In genomic region chr1:154465621-154466020, GRCh38 we compare ENCODE assay signal across 22 cellular contexts. TPM values are rescaled to one million over a fixed set of nuclear protein-coding genes. Genes with fewer than 3 reads are reported as not detected.
DNase-seq lines count a peak whose midpoint lies in the region; ATAC-seq and TF ChIP-seq lines count a peak whose summit lies in the region.
"Had no signal": no experiment of that assay in that cellular context is flagged by ENCODE, and none has a peak within 500 bp of the region (broad histone marks: within the 10 kb centered on the region; RNA-seq: fewer than 3 reads in every experiment).

No MANE protein-coding gene starts in this region.

- no peaks in the 10 kb centered on the region for H3K9me3 Mint-ChIP-seq in activated CD4-positive, alpha-beta T cell treated with anti-CD3 and anti-CD28 coated beads for 36 hours (ENCODE audit: low read depth)
- H3K9me3 Mint-ChIP-seq in activated CD4-positive, alpha-beta T cell treated with anti-CD3 and anti-CD28 coated beads, Interleukin-2, amount 10 ng/mL, durations not matched to agents 7 days and 5 days = no peaks in the 10 kb centered on the region

- no peak overlapping the region for H3K9ac ChIP-seq in SK-N-MC (ENCODE audit: insufficient read length)

- no peak for TF ChIP-seq EP300 in suprapubic skin (IDR thresholded peaks at IDR 0.05)

- intact Hi-C loops in activated CD4-positive, alpha-beta T cell treated with anti-CD3 and anti-CD28 coated beads for 36 hours (cut with DNase I, micrococcal nuclease) = no loop called here
- intact Hi-C loops in left lung (cut with DNase I) = no loop called here

- DNase-seq in activated CD4-positive, alpha-beta T cell treated with anti-CD3 and anti-CD28 coated beads for 36 hours = no peak
- DNase-seq in activated CD4-positive, alpha-beta T cell treated with anti-CD3 and anti-CD28 coated beads, Interleukin-2, amount 10 ng/mL, durations not matched to agents 7 days and 5 days = no peak
- DNase-seq in SK-N-MC (ENCODE audit: low read depth, low spot score) (no peak), left lung (peak in 1 of 2 donors; percentile 27), suprapubic skin (ENCODE audit: low spot score in 2 of 2) (no peak), NCI-H2081 (lab: John Stamatoyannopoulos, UW) (no peak), UCSD-AML1 (lab: John Stamatoyannopoulos, UW; ENCODE audit: unreplicated experiment) (no peak)
- DNase-seq: 8988T; activated CD4-positive, CD25-positive, alpha-beta regulatory T cell; colonic mucosa; DND-41; foreskin melanocyte; NCI-H187; NCI-H446 treated with DMSO at 0.1 percent for 48 hours; Right ventricle myocardium superior; testis had no signal

- H3K27ac ChIP-seq in SK-N-MC (peak overlapping the region; percentile 97), left lung (peak overlapping the region; percentile 7 to 11), suprapubic skin (peak overlapping the region; percentile 29)
- H3K27ac ChIP-seq: ascending aorta had no signal

- peaks cover 11% of the 10 kb centered on the region for H3K36me3 Mint-ChIP-seq in activated CD4-positive, alpha-beta T cell treated with anti-CD3 and anti-CD28 coated beads for 36 hours (ENCODE audit: low read depth)
- H3K36me3 Mint-ChIP-seq in activated CD4-positive, alpha-beta T cell treated with anti-CD3 and anti-CD28 coated beads, Interleukin-2, amount 10 ng/mL, durations not matched to agents 7 days and 5 days (ENCODE audit: low read depth) = peaks cover 2% of the 10 kb centered on the region

- POLR2A ChIA-PET in activated CD4-positive, alpha-beta T cell treated with anti-CD3 and anti-CD28 coated beads for 36 hours (lab: Charles Lee) = interaction anchor here (0.8 kb wide), 1 partner anchor 26 kb away, joined by 7 read pairs; no protein-coding TSS in a partner anchor
- POLR2A ChIA-PET in activated CD4-positive, alpha-beta T cell treated with anti-CD3 and anti-CD28 coated beads, Interleukin-2, amount 10 ng/mL, durations not matched to agents 7 days and 5 days (lab: Charles Lee) = interaction anchor here (0.7 kb wide), 1 partner anchor 127 kb away, joined by 3 read pairs; no protein-coding TSS in a partner anchor

- H3K27me3 Mint-ChIP-seq in activated CD4-positive, alpha-beta T cell treated with anti-CD3 and anti-CD28 coated beads for 36 hours = no peaks in the 10 kb centered on the region
- H3K27me3 Mint-ChIP-seq in activated CD4-positive, alpha-beta T cell treated with anti-CD3 and anti-CD28 coated beads, Interleukin-2, amount 10 ng/mL, durations not matched to agents 7 days and 5 days = no peaks in the 10 kb centered on the region

- no peak for TF ChIP-seq POLR2A in suprapubic skin (IDR thresholded peaks at IDR 0.05)

- H3K4me1 ChIP-seq in left lung = peaks cover 10 to 60% of the 10 kb centered on the region in 2 donors
- H3K4me1 ChIP-seq in suprapubic skin = peaks cover 38% of the 10 kb centered on the region
- H3K4me1 ChIP-seq: colonic mucosa had no signal

- H3K27me3 ChIP-seq in left lung = no peaks in the 10 kb centered on the region
- H3K27me3 ChIP-seq in suprapubic skin = no peaks in the 10 kb centered on the region
- H3K27me3 ChIP-seq: ascending aorta; BLaER1 treated with 17β-estradiol and CSF1 and Interleukin-3, amounts not matched to agents 10 nM and 100 nM; colonic mucosa; testis had no signal

- CTCF ChIA-PET in activated CD4-positive, alpha-beta T cell treated with anti-CD3 and anti-CD28 coated beads for 36 hours (lab: Charles Lee) = interaction anchor here (0.7 to 2.2 kb wide), 14 partner anchors 10 to 192 kb away, joined by 3 to 21 read pairs (median 3); no protein-coding TSS in a partner anchor
- CTCF ChIA-PET in activated CD4-positive, alpha-beta T cell treated with anti-CD3 and anti-CD28 coated beads, Interleukin-2, amount 10 ng/mL, durations not matched to agents 7 days and 5 days (lab: Charles Lee) = interaction anchor here (0.7 to 1.2 kb wide), 5 partner anchors 8 to 141 kb away, joined by 3 read pairs; no protein-coding TSS in a partner anchor

- WGBS in suprapubic skin = 62% methylated on average over 8 of the region's 8 CpGs

- H3K4me3 Mint-ChIP-seq in activated CD4-positive, alpha-beta T cell treated with anti-CD3 and anti-CD28 coated beads for 36 hours = no peak overlapping the region
- H3K4me3 Mint-ChIP-seq in activated CD4-positive, alpha-beta T cell treated with anti-CD3 and anti-CD28 coated beads, Interleukin-2, amount 10 ng/mL, durations not matched to agents 7 days and 5 days = no peak overlapping the region

- no peak for TF ChIP-seq CTCF in left lung (IDR thresholded peaks at IDR 0.05)
- TF ChIP-seq CTCF in suprapubic skin (IDR thresholded peaks at IDR 0.05) = no peak

- H3K27ac Mint-ChIP-seq in activated CD4-positive, alpha-beta T cell treated with anti-CD3 and anti-CD28 coated beads for 36 hours = peak overlapping the region; percentile 40
- H3K27ac Mint-ChIP-seq in activated CD4-positive, alpha-beta T cell treated with anti-CD3 and anti-CD28 coated beads, Interleukin-2, amount 10 ng/mL, durations not matched to agents 7 days and 5 days = no peak overlapping the region

- no peaks in the 10 kb centered on the region for H3K9me3 ChIP-seq in SK-N-MC (ENCODE audit: low read depth, low read length)
- H3K9me3 ChIP-seq in left lung = no peaks in the 10 kb centered on the region
- no peaks in the 10 kb centered on the region for H3K9me3 ChIP-seq in suprapubic skin
- H3K9me3 ChIP-seq: ascending aorta; BLaER1 treated with 17β-estradiol and CSF1 and Interleukin-3, amounts not matched to agents 10 nM and 100 nM; colonic mucosa; testis had no signal

- ATAC-seq in activated CD4-positive, alpha-beta T cell treated with anti-CD3 and anti-CD28 coated beads for 36 hours = no peak
- no peak for ATAC-seq in left lung
- no peak for ATAC-seq in HG02798 (IDR thresholded peaks at IDR 0.05; ENCODE audit: poor library complexity, unreplicated experiment)
- ATAC-seq: sciatic nerve had no signal

- H3K4me3 ChIP-seq in SK-N-MC = peak overlapping the region; percentile 56
- no peak overlapping the region for H3K4me3 ChIP-seq in left lung
- H3K4me3 ChIP-seq in suprapubic skin = no peak overlapping the region
- H3K4me3 ChIP-seq: ascending aorta; BLaER1 treated with 17β-estradiol and CSF1 and Interleukin-3, amounts not matched to agents 10 nM and 100 nM; colonic mucosa; testis had no signal

- peaks cover 77% of the 10 kb centered on the region for H3K4me1 Mint-ChIP-seq in activated CD4-positive, alpha-beta T cell treated with anti-CD3 and anti-CD28 coated beads for 36 hours
- H3K4me1 Mint-ChIP-seq in activated CD4-positive, alpha-beta T cell treated with anti-CD3 and anti-CD28 coated beads, Interleukin-2, amount 10 ng/mL, durations not matched to agents 7 days and 5 days = peaks cover 65% of the 10 kb centered on the region

- H3K36me3 ChIP-seq in SK-N-MC (ENCODE audit: insufficient read depth, low read length) (no peaks in the 10 kb centered on the region), left lung (peaks cover 0 to 53% of the 10 kb centered on the region in 2 donors), suprapubic skin (peaks cover 11% of the 10 kb centered on the region)
- H3K36me3 ChIP-seq: colonic mucosa had no signal

RNA-seq across cellular contexts. Expression of gene TDRD10, which starts 36.4 kb away (rescaled TPM):
- not detected for total RNA-seq in activated CD4-positive, alpha-beta T cell treated with anti-CD3 and anti-CD28 coated beads for 36 hours
- not detected for total RNA-seq in activated CD4-positive, alpha-beta T cell treated with anti-CD3 and anti-CD28 coated beads, Interleukin-2, amount 10 ng/mL, durations not matched to agents 7 days and 5 days
- total RNA-seq in left lung = 1 to 10 TPM; 3.8 to 5.0 TPM
- total RNA-seq in suprapubic skin = 1 to 10 TPM in 3 of 4 donors, under 1 TPM in 1; 0.72 to 2.6 (median 2.0) TPM
- total RNA-seq: mononuclear cell; T-helper 2 cell treated with Interferon-gamma antibody and Interleukin-4, amounts not matched to agents 100 ng/mL and 5 ng/mL, for 36 hours had no signal

RNA-seq across cellular contexts. Expression of gene SHE, which starts 36.6 kb away (rescaled TPM):
- under 1 TPM in 1 of 2 experiments, not detected in 1; 0.04 TPM for total RNA-seq in activated CD4-positive, alpha-beta T cell treated with anti-CD3 and anti-CD28 coated beads for 36 hours
- not detected for total RNA-seq in activated CD4-positive, alpha-beta T cell treated with anti-CD3 and anti-CD28 coated beads, Interleukin-2, amount 10 ng/mL, durations not matched to agents 7 days and 5 days
- total RNA-seq in left lung (10 to 100 TPM; 17.7 to 25.3 TPM), suprapubic skin (1 to 10 TPM; 2.0 to 7.3 (median 4.8) TPM)
- total RNA-seq: T-helper 2 cell treated with Interferon-gamma antibody and Interleukin-4, amounts not matched to agents 100 ng/mL and 5 ng/mL, for 36 hours had no signal

Comparison
In these comparisons a context has a peak if more than half of its experiments do, and no peak if none do; other contexts are left out.
1. H3K27ac ChIP-seq: peak in every context shown above with its lines; median percentile 97 in SK-N-MC; 29 in suprapubic skin; 9 in left lung.